Comparison of ENCODE assay signal across 12 cellular contexts in genomic region chr7:132398253-132398913, GRCh38.
"Had no signal": no experiment of that assay in that cellular context is flagged by ENCODE, and none has a peak within 500 bp of the region (broad histone marks: within the 10 kb centered on the region; RNA-seq: fewer than 3 reads in every experiment).

No MANE protein-coding gene starts in this region.

- H3K36me3 ChIP-seq: brain microvascular endothelial cell, transverse colon had no signal

- DNase-seq: activated effector memory CD4-positive, alpha-beta T cell treated with anti-CD3 and anti-CD28 coated beads, Interleukin-2, amount 50 U/mL, for 16 hours; amniotic stem cell; brain microvascular endothelial cell; dermis blood vessel endothelial cell; mammary epithelial cell; mucosa of descending colon; transverse colon had no signal

- ATAC-seq: activated CD4-positive, CD25-positive, alpha-beta regulatory T cell treated with anti-CD3 and anti-CD28 coated beads, Interleukin-2, amount 50 U/mL, for 24 hours; activated naive CD4-positive, alpha-beta T cell treated with anti-CD3 and anti-CD28 coated beads, Interleukin-2, amount 50 U/mL, for 72 hours; left lobe of liver; mucosa of descending colon; natural killer cell treated with Interleukin-12 subunit alpha and Interleukin-12 subunit beta and Interleukin-15 and Interleukin-18, amount 100 ng/mL, for 72 hours had no signal

- H3K4me3 Mint-ChIP-seq: natural killer cell treated with Interleukin-12 subunit alpha and Interleukin-12 subunit beta and Interleukin-15 and Interleukin-18, amount 100 ng/mL, for 72 hours; T-helper 2 cell treated with Interferon-gamma antibody and Interleukin-4, amounts not matched to agents 5 μg/mL and 100 μg/mL, for 36 hours had no signal

- H3K9me3 Mint-ChIP-seq: natural killer cell treated with Interleukin-12 subunit alpha and Interleukin-12 subunit beta and Interleukin-15 and Interleukin-18, amount 100 ng/mL, for 72 hours; T-helper 2 cell treated with Interferon-gamma antibody and Interleukin-4, amounts not matched to agents 5 μg/mL and 100 μg/mL, for 36 hours had no signal

- H3K9me3 ChIP-seq: mucosa of descending colon, transverse colon had no signal

- H3K27ac ChIP-seq: brain microvascular endothelial cell, transverse colon had no signal

- H3K27me3 Mint-ChIP-seq: natural killer cell treated with Interleukin-12 subunit alpha and Interleukin-12 subunit beta and Interleukin-15 and Interleukin-18, amount 100 ng/mL, for 72 hours had no signal

- H3K4me3 ChIP-seq: mucosa of descending colon, transverse colon had no signal

- H3K27ac Mint-ChIP-seq: activated naive CD4-positive, alpha-beta T cell treated with anti-CD3 and anti-CD28 coated beads, Interleukin-2, amount 50 U/mL, for 72 hours; T-helper 2 cell treated with Interferon-gamma antibody and Interleukin-4, amounts not matched to agents 5 μg/mL and 100 μg/mL, for 36 hours had no signal
